In the genomic region with DNA sequence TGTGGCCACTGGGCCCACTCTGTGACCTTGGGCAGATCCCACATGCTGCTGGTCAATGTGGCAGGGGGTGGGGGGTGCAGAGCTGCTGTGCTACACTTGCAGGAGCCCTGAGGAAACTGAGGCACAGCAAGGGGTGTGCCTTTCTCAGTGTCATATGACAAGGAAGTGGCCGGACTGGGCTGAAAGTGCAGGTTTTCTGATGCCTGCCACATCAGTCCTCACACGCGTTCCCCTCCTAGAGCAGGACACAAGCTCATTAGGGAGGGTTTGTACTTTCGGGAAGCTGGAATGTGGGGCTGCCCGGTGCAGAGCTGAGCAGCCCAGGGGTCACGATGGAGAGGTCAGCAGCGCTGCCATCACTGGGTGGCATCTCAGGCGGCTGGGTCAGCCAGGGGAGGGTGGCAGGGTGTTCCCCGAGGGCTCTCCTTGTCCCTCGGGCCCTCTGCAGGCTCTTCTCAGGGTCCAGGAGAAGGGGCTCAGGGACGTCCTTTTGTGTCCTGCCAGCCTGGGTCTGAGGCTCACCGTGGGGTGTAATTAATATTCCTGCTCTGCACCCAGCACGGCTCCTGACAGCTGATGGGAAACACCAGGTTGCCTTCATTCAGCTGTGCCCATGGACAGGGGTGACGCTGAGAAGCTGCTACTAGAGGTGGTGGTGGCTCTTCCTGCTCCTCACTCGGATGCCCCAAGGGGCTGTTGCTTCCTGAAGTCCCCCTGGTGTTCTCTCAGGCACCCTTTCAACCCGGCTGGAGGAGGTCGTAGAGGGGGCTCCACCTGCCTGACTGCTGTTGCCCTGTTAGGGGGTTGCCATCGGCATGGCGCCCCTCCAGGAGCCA, we compare ENCODE assay signal across 21 cellular contexts.
DNase-seq lines count a peak whose midpoint lies in the region; ATAC-seq and TF ChIP-seq lines count a peak whose summit lies in the region.
"Had no signal": no experiment of that assay in that cellular context is flagged by ENCODE, and none has a peak within 500 bp of the region (broad histone marks: within the 10 kb centered on the region; RNA-seq: fewer than 3 reads in every experiment).

No MANE protein-coding gene starts in this region.

- peaks cover 0 to 25% (median 10%) of the 10 kb centered on the region in 4 donors for H3K4me1 ChIP-seq in stomach

- DNase-seq in activated CD4-positive, CD25-positive, alpha-beta regulatory T cell treated with anti-CD3 and anti-CD28 coated beads, Interleukin-2, amount 50 U/mL, for 72 hours, result peak; percentile 25
- no peak for DNase-seq in activated CD4-positive, CD25-positive, alpha-beta regulatory T cell (lab: John Stamatoyannopoulos, UW)
- DNase-seq in RWPE1 (ENCODE audit: low spot score), result no peak
- peak; percentile 56 for DNase-seq in left kidney (ENCODE audit: low read depth, low spot score)
- peak; percentile 17 for DNase-seq in stomach
- DNase-seq in activated gamma-delta T cell (lab: John Stamatoyannopoulos, UW), result no peak
- no peak for DNase-seq in activated naive CD4-positive, alpha-beta T cell treated with Interleukin-2 at 50 U/mL for 16 hours
- DNase-seq: activated CD8-positive, alpha-beta T cell treated with anti-CD3 and anti-CD28 coated beads, Interleukin-2, amount 10 ng/mL, durations not matched to agents 7 days and 5 days; amniotic stem cell; C1 segment of cervical spinal cord; effector memory CD4-positive, alpha-beta T cell; KBM-7; naive B cell; NCI-H2081; SIG-M5; stimulated activated CD4-positive, alpha-beta T cell treated with anti-CD3 and anti-CD28 coated beads, Interleukin-2, amount 100 ng/mL, for 48 hours; T-helper 1 cell had no signal

- H3K27ac ChIP-seq in RWPE1 (peak overlapping the region; percentile 80), stomach (no peak overlapping the region)

- CTCF ChIA-PET in RWPE1 (lab: Yijun Ruan, JAX), result no interaction called here

- TF ChIP-seq CTCF in RWPE1 (conservative IDR thresholded peaks at IDR 0.05; ENCODE audit: low read depth) (no peak), stomach (IDR thresholded peaks at IDR 0.05) (no peak)

- intact Hi-C loops in stomach (cut with DNase I; ENCODE audit: low total_unique reads), result no loop called here

- no peaks in the 10 kb centered on the region for H3K9me3 ChIP-seq in stomach

- no peaks in the 10 kb centered on the region for H3K36me3 ChIP-seq in stomach

- TF ChIP-seq POLR2A in stomach (IDR thresholded peaks at IDR 0.05) (no peak), GM18505 (IDR thresholded peaks at IDR 0.05; ENCODE audit: borderline replicate concordance, extremely low read depth, insufficient read depth, insufficient read length) (no peak)

- TF ChIP-seq EP300 in stomach (IDR thresholded peaks at IDR 0.05), result no peak

- no peak overlapping the region for H3K4me3 ChIP-seq in stomach
- H3K4me3 ChIP-seq: GM23338, skin epidermis had no signal

- H3K27me3 ChIP-seq in stomach, result peaks cover 0 to 22% (median 0%) of the 10 kb centered on the region in 3 donors

- POLR2A ChIA-PET in RWPE1 (lab: Yijun Ruan, JAX; ENCODE audit: low non-redundant PET), result interaction anchor here (0.7 kb wide), 1 partner anchor 39 kb away, joined by 3 read pairs; no protein-coding TSS in a partner anchor

- ATAC-seq in GM18505 (IDR thresholded peaks at IDR 0.05; ENCODE audit: unreplicated experiment), result no peak
- ATAC-seq: activated CD8-positive, alpha-beta T cell treated with anti-CD3 and anti-CD28 coated beads, Interleukin-2, amount 10 ng/mL, durations not matched to agents 7 days and 5 days; GM23338; stimulated activated naive CD8-positive, alpha-beta T cell treated with anti-CD3 and anti-CD28 coated beads, Interleukin-15, amount 100 ng/mL, for 72 hours had no signal

- WGBS in stomach, 5 donors, result 67 to 82% (median 75%) methylated on average over 13 to 19 of the region's 19 CpGs

Comparison
In these comparisons a context has a peak if more than half of its experiments do, and no peak if none do; other contexts are left out.
1. DNase-seq: peak in activated CD4-positive, CD25-positive, alpha-beta regulatory T cell treated with anti-CD3 and anti-CD28 coated beads, Interleukin-2, amount 50 U/mL, for 72 hours (single experiment), left kidney (single experiment) and stomach (single experiment); none in activated CD4-positive, CD25-positive, alpha-beta regulatory T cell (0 of 4), RWPE1 (single experiment), activated gamma-delta T cell (single experiment) and activated naive CD4-positive, alpha-beta T cell treated with Interleukin-2 at 50 U/mL for 16 hours (single experiment).